ENCODE assay signal across 21 cellular contexts in the genomic region with DNA sequence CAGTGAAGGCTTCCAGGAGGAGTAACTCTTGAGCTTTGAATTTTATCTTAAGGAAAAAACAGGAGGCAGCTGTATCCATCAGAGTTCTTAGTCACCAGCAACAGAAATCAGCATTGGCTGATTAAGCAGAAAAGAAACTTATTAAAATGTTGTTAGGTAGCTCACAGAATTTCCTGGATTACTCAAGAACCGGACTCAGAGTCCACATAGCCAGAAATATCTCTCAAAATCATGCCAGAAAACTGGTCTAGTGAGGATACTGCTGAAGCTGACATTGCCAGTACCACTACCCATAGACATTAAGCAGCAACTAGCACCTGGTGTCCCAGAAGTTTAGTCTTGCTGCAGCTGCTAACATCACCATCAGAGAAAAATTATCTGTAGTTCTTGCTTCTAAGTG.
"Had no signal": no experiment of that assay in that cellular context is flagged by ENCODE, and none has a peak within 500 bp of the region (broad histone marks: within the 10 kb centered on the region; RNA-seq: fewer than 3 reads in every experiment).

No MANE protein-coding gene starts in this region.

- H3K27me3 Mint-ChIP-seq: stimulated activated naive CD8-positive, alpha-beta T cell treated with anti-CD3 and anti-CD28 coated beads, Interleukin-15, amount 100 ng/mL, for 72 hours had no signal

- H3K9me3 Mint-ChIP-seq: activated naive CD4-positive, alpha-beta T cell treated with anti-CD3 and anti-CD28 coated beads, Interleukin-2, amount 10 ng/mL, durations not matched to agents 7 days and 5 days; activated T-cell treated with anti-CD3 and anti-CD28 coated beads, Interleukin-2, amount 50 U/mL, for 72 hours; effector memory CD8-positive, alpha-beta T cell; stimulated activated effector memory CD8-positive, alpha-beta T cell treated with anti-CD3 and anti-CD28 coated beads, Interleukin-12 subunit alpha, Interleukin-12 subunit beta, amount 100 ng/mL, for 72 hours; stimulated activated naive CD8-positive, alpha-beta T cell treated with anti-CD3 and anti-CD28 coated beads, Interleukin-15, amount 100 ng/mL, for 72 hours; T-cell; T-helper 2 cell treated with Interferon-gamma antibody and Interleukin-4, amounts not matched to agents 5 μg/mL and 100 μg/mL, for 36 hours had no signal

- H3K4me3 Mint-ChIP-seq: activated naive CD4-positive, alpha-beta T cell treated with anti-CD3 and anti-CD28 coated beads, Interleukin-2, amount 10 ng/mL, durations not matched to agents 7 days and 5 days; activated T-cell treated with anti-CD3 and anti-CD28 coated beads, Interleukin-2, amount 50 U/mL, for 72 hours; effector memory CD8-positive, alpha-beta T cell; nephron; stimulated activated effector memory CD8-positive, alpha-beta T cell treated with anti-CD3 and anti-CD28 coated beads, Interleukin-12 subunit alpha, Interleukin-12 subunit beta, amount 100 ng/mL, for 72 hours; stimulated activated naive CD8-positive, alpha-beta T cell treated with anti-CD3 and anti-CD28 coated beads, Interleukin-15, amount 100 ng/mL, for 72 hours; T-cell; T-helper 2 cell treated with Interferon-gamma antibody and Interleukin-4, amounts not matched to agents 5 μg/mL and 100 μg/mL, for 36 hours; WTC11 had no signal

- H3K36me3 ChIP-seq: left ventricle myocardium inferior, neutrophil, ovary, tibial artery had no signal

- H3K27ac ChIP-seq: left ventricle myocardium inferior, neutrophil, ovary, psoas muscle, skin epidermis, tibial artery had no signal

- DNase-seq: activated CD4-positive, alpha-beta T cell treated with anti-CD3 and anti-CD28 coated beads, Interleukin-2, amount 50 U/mL, for 48 hours; activated effector memory CD4-positive, alpha-beta T cell treated with Interleukin-2 at 50 U/mL for 16 hours; activated naive CD4-positive, alpha-beta T cell treated with anti-CD3 and anti-CD28 coated beads, Interleukin-2, amount 10 ng/mL, durations not matched to agents 7 days and 5 days; activated T-cell treated with anti-CD3 and anti-CD28 coated beads, Interleukin-2, amount 50 U/mL, for 72 hours; caudate nucleus; effector memory CD8-positive, alpha-beta T cell; foreskin melanocyte; left ventricle myocardium inferior; ovary; psoas muscle; right cardiac atrium; stimulated activated CD4-positive, alpha-beta T cell treated with anti-CD3 and anti-CD28 coated beads, Interleukin-2, amount 100 ng/mL, for 24 hours; stimulated activated naive CD8-positive, alpha-beta T cell treated with anti-CD3 and anti-CD28 coated beads, Interleukin-15, amount 100 ng/mL, for 72 hours; T-cell; tibial artery had no signal

- H3K4me1 Mint-ChIP-seq: activated naive CD4-positive, alpha-beta T cell treated with anti-CD3 and anti-CD28 coated beads, Interleukin-2, amount 10 ng/mL, durations not matched to agents 7 days and 5 days; nephron; stimulated activated effector memory CD8-positive, alpha-beta T cell treated with anti-CD3 and anti-CD28 coated beads, Interleukin-12 subunit alpha, Interleukin-12 subunit beta, amount 100 ng/mL, for 72 hours; stimulated activated naive CD8-positive, alpha-beta T cell treated with anti-CD3 and anti-CD28 coated beads, Interleukin-15, amount 100 ng/mL, for 72 hours; T-cell; WTC11 had no signal

- H3K36me3 Mint-ChIP-seq: activated naive CD4-positive, alpha-beta T cell treated with anti-CD3 and anti-CD28 coated beads, Interleukin-2, amount 10 ng/mL, durations not matched to agents 7 days and 5 days; T-cell had no signal

- ATAC-seq: activated T-cell treated with anti-CD3 and anti-CD28 coated beads, Interleukin-2, amount 50 U/mL, for 72 hours; effector memory CD8-positive, alpha-beta T cell; psoas muscle; right cardiac atrium; stimulated activated effector memory CD8-positive, alpha-beta T cell treated with anti-CD3 and anti-CD28 coated beads, Interleukin-12 subunit alpha, Interleukin-12 subunit beta, amount 100 ng/mL, for 72 hours; stimulated activated naive CD8-positive, alpha-beta T cell treated with anti-CD3 and anti-CD28 coated beads, Interleukin-15, amount 100 ng/mL, for 72 hours; T-cell; WTC11 had no signal

- H3K27me3 ChIP-seq: ovary, tibial artery had no signal

- H3K4me3 ChIP-seq: left ventricle myocardium inferior, ovary, psoas muscle, skin epidermis, tibial artery had no signal

- H3K4me1 ChIP-seq: left ventricle myocardium inferior, psoas muscle, tibial artery had no signal

- H3K27ac Mint-ChIP-seq: activated naive CD4-positive, alpha-beta T cell treated with anti-CD3 and anti-CD28 coated beads, Interleukin-2, amount 10 ng/mL, durations not matched to agents 7 days and 5 days; activated T-cell treated with anti-CD3 and anti-CD28 coated beads, Interleukin-2, amount 50 U/mL, for 72 hours; effector memory CD8-positive, alpha-beta T cell; nephron; stimulated activated effector memory CD8-positive, alpha-beta T cell treated with anti-CD3 and anti-CD28 coated beads, Interleukin-12 subunit alpha, Interleukin-12 subunit beta, amount 100 ng/mL, for 72 hours; T-cell; T-helper 2 cell treated with Interferon-gamma antibody and Interleukin-4, amounts not matched to agents 5 μg/mL and 100 μg/mL, for 36 hours; WTC11 had no signal

- H3K9me3 ChIP-seq: left ventricle myocardium inferior, neutrophil, ovary, psoas muscle, tibial artery had no signal
